Comparison of ENCODE assay signal across 9 cellular contexts in genomic region chr20:44644384-44645131, GRCh38. TPM values are rescaled to one million over a fixed set of nuclear protein-coding genes. Genes with fewer than 3 reads are reported as not detected.
DNase-seq lines count a peak whose midpoint lies in the region; ATAC-seq and TF ChIP-seq lines count a peak whose summit lies in the region.
"Had no signal": no experiment of that assay in that cellular context is flagged by ENCODE, and none has a peak within 500 bp of the region (broad histone marks: within the 10 kb centered on the region; RNA-seq: fewer than 3 reads in every experiment).

No MANE protein-coding gene starts in this region.

- H3K4me3 ChIP-seq in CD8-positive, alpha-beta memory T cell (ENCODE audit: low read length): peak overlapping the region; percentile 24
- no peak overlapping the region for H3K4me3 ChIP-seq in OCI-LY3 (ENCODE audit: low read length)
- H3K4me3 ChIP-seq in lower leg skin (ENCODE audit: low read depth, poor library complexity, severe bottlenecking): no peak overlapping the region

- peaks cover 90% of the 10 kb centered on the region for H3K4me1 ChIP-seq in CD8-positive, alpha-beta memory T cell (ENCODE audit: insufficient read depth, low read length)
- peaks cover 77% of the 10 kb centered on the region for H3K4me1 ChIP-seq in OCI-LY3 (ENCODE audit: low read length)

- intact Hi-C loops in lower leg skin (cut with DNase I; ENCODE audit: low total_unique reads): no loop called here

- peaks cover 0 to 1% of the 10 kb centered on the region in 2 donors for H3K27me3 Mint-ChIP-seq in CD8-positive, alpha-beta memory T cell
- H3K27me3 Mint-ChIP-seq in activated naive CD8-positive, alpha-beta T cell treated with anti-CD3 and anti-CD28 coated beads for 36 hours: no peaks in the 10 kb centered on the region
- H3K27me3 Mint-ChIP-seq in natural killer cell treated with Interleukin-12 subunit alpha and Interleukin-12 subunit beta and Interleukin-15 and Interleukin-18, amount 100 ng/mL, for 72 hours: no peaks in the 10 kb centered on the region

- H3K27ac ChIP-seq in CD8-positive, alpha-beta memory T cell (ENCODE audit: low read depth, low read length): peak overlapping the region; percentile 69
- peak overlapping the region; percentile 38; the same call in 1 of the 2 replicates for H3K27ac ChIP-seq in OCI-LY3 (ENCODE audit: low read length)

- CTCF ChIA-PET in CD8-positive, alpha-beta memory T cell (lab: Charles Lee): interaction anchor here (0.7 to 13.3 kb wide), 5 partner anchors 10 to 334 kb away, joined by 3 to 130 read pairs (median 6); no protein-coding TSS in a partner anchor

- no peak overlapping the region for H2AFZ ChIP-seq in OCI-LY3 (ENCODE audit: low read depth, low read length)

- no peaks in the 10 kb centered on the region for H3K36me3 ChIP-seq in CD8-positive, alpha-beta memory T cell (ENCODE audit: insufficient read depth, low read length)
- peaks cover 28% of the 10 kb centered on the region for H3K36me3 ChIP-seq in OCI-LY3 (replicated peaks; ENCODE audit: low read depth, low read length)

- peaks cover 82 to 95% (median 94%) of the 10 kb centered on the region in 3 donors for H3K4me1 Mint-ChIP-seq in CD8-positive, alpha-beta memory T cell
- H3K4me1 Mint-ChIP-seq in activated naive CD8-positive, alpha-beta T cell treated with anti-CD3 and anti-CD28 coated beads for 36 hours: peaks cover 76% of the 10 kb centered on the region
- H3K4me1 Mint-ChIP-seq in natural killer cell treated with Interleukin-12 subunit alpha and Interleukin-12 subunit beta and Interleukin-15 and Interleukin-18, amount 100 ng/mL, for 72 hours (ENCODE audit: low read depth in 2 of 2): peaks cover 68 to 71% of the 10 kb centered on the region in 2 donors

- 63 to 84% methylated on average over 9 to 11 of the region's 11 CpGs for WGBS in lower leg skin, 2 donors

- peak; percentile 39 to 64 (median 44) for DNase-seq in CD8-positive, alpha-beta memory T cell
- peak; percentile 41 for DNase-seq in activated naive CD8-positive, alpha-beta T cell treated with anti-CD3 and anti-CD28 coated beads for 36 hours
- DNase-seq in natural killer cell treated with Interleukin-12 subunit alpha and Interleukin-12 subunit beta and Interleukin-15 and Interleukin-18, amount 100 ng/mL, for 72 hours (ENCODE audit: low spot score): peak; percentile 69
- no peak for DNase-seq in H4 (ENCODE audit: low spot score)
- DNase-seq in lower leg skin (ENCODE audit: low spot score in 2 of 2): no peak
- DNase-seq in NK-92 (lab: John Stamatoyannopoulos, UW; ENCODE audit: unreplicated experiment): no peak
- DNase-seq: cerebellar nuclear complex had no signal

- H4K20me1 ChIP-seq in OCI-LY3 (ENCODE audit: insufficient read depth, low read length): no peaks in the 10 kb centered on the region

- H3K9me3 ChIP-seq in CD8-positive, alpha-beta memory T cell (ENCODE audit: low read length): no peaks in the 10 kb centered on the region
- no peaks in the 10 kb centered on the region for H3K9me3 ChIP-seq in OCI-LY3 (ENCODE audit: insufficient read depth, low read length)

- POLR2A ChIA-PET in CD8-positive, alpha-beta memory T cell (lab: Charles Lee): interaction anchor here (0.7 to 1.7 kb wide), 4 partner anchors 27 to 434 kb away, joined by 3 to 5 read pairs (median 3); partner anchors contain the start of gene OSER1

- peaks cover 4 to 8% (median 7%) of the 10 kb centered on the region in 3 donors for H3K36me3 Mint-ChIP-seq in CD8-positive, alpha-beta memory T cell
- H3K36me3 Mint-ChIP-seq in activated naive CD8-positive, alpha-beta T cell treated with anti-CD3 and anti-CD28 coated beads for 36 hours: peaks cover 10% of the 10 kb centered on the region
- H3K36me3 Mint-ChIP-seq in natural killer cell treated with Interleukin-12 subunit alpha and Interleukin-12 subunit beta and Interleukin-15 and Interleukin-18, amount 100 ng/mL, for 72 hours: no peaks in the 10 kb centered on the region

- no peak for TF ChIP-seq CTCF in OCI-LY3 (IDR thresholded peaks at IDR 0.05; ENCODE audit: low read depth, low read length)
- TF ChIP-seq CTCF in lower leg skin (IDR thresholded peaks at IDR 0.05): no peak

- H3K27me3 ChIP-seq in CD8-positive, alpha-beta memory T cell (ENCODE audit: insufficient read depth, low read length, poor library complexity, severe bottlenecking): no peaks in the 10 kb centered on the region
- no peaks in the 10 kb centered on the region for H3K27me3 ChIP-seq in OCI-LY3 (ENCODE audit: low read depth, low read length)

- TF ChIP-seq POLR2A in lower leg skin (IDR thresholded peaks at IDR 0.05): no peak

- ATAC-seq in natural killer cell treated with Interleukin-12 subunit alpha and Interleukin-12 subunit beta and Interleukin-15 and Interleukin-18, amount 100 ng/mL, for 72 hours: peak; percentile 58 to 63
- no peak for ATAC-seq in GM18520 (IDR thresholded peaks at IDR 0.05; ENCODE audit: unreplicated experiment)

- H3K9me3 Mint-ChIP-seq in CD8-positive, alpha-beta memory T cell: no peaks in the 10 kb centered on the region
- H3K9me3 Mint-ChIP-seq in activated naive CD8-positive, alpha-beta T cell treated with anti-CD3 and anti-CD28 coated beads for 36 hours: peaks cover 1% of the 10 kb centered on the region
- no peaks in the 10 kb centered on the region for H3K9me3 Mint-ChIP-seq in natural killer cell treated with Interleukin-12 subunit alpha and Interleukin-12 subunit beta and Interleukin-15 and Interleukin-18, amount 100 ng/mL, for 72 hours

- no peak overlapping the region for H3K4me2 ChIP-seq in OCI-LY3 (ENCODE audit: low read length)

- H3K27ac Mint-ChIP-seq in CD8-positive, alpha-beta memory T cell: peak overlapping the region; percentile 92 to 100 (median 98)
- H3K27ac Mint-ChIP-seq in activated naive CD8-positive, alpha-beta T cell treated with anti-CD3 and anti-CD28 coated beads for 36 hours: peak overlapping the region; percentile 82
- peak overlapping the region; percentile 76 to 90 for H3K27ac Mint-ChIP-seq in natural killer cell treated with Interleukin-12 subunit alpha and Interleukin-12 subunit beta and Interleukin-15 and Interleukin-18, amount 100 ng/mL, for 72 hours

- H3K4me3 Mint-ChIP-seq in CD8-positive, alpha-beta memory T cell: peak overlapping the region; percentile 56 to 84 (median 78)
- peak overlapping the region; percentile 52 for H3K4me3 Mint-ChIP-seq in activated naive CD8-positive, alpha-beta T cell treated with anti-CD3 and anti-CD28 coated beads for 36 hours
- peak overlapping the region; percentile 72 for H3K4me3 Mint-ChIP-seq in natural killer cell treated with Interleukin-12 subunit alpha and Interleukin-12 subunit beta and Interleukin-15 and Interleukin-18, amount 100 ng/mL, for 72 hours

- H3K79me2 ChIP-seq in OCI-LY3 (ENCODE audit: low read length): peaks cover 57% of the 10 kb centered on the region

- H3K9ac ChIP-seq in OCI-LY3 (ENCODE audit: low read length): no peak overlapping the region

RNA-seq across cellular contexts. Expression of gene ADA, which starts 6.9 kb away (rescaled TPM):
- 10 to 100 TPM; 21.1 to 21.3 TPM for total RNA-seq in CD8-positive, alpha-beta memory T cell
- polyA plus RNA-seq in CD8-positive, alpha-beta memory T cell: 56.4 TPM
- 10 to 100 TPM; 25.6 to 27.0 TPM for total RNA-seq in activated naive CD8-positive, alpha-beta T cell treated with anti-CD3 and anti-CD28 coated beads for 36 hours
- total RNA-seq in natural killer cell treated with Interleukin-12 subunit alpha and Interleukin-12 subunit beta and Interleukin-15 and Interleukin-18, amount 100 ng/mL, for 72 hours: 10 to 100 TPM; 31.9 to 42.7 TPM
- 7.9 and 11.3 TPM in 2 replicates for total RNA-seq in H4 (2014; rRNA removed; shearing (Covaris generic))
- total RNA-seq in lower leg skin: 10 to 100 TPM in 1 of 4 donors, 1 to 10 TPM in 3; 4.3 to 14.8 (median 6.5) TPM

Comparison
In these comparisons a context has a peak if more than half of its experiments do, and no peak if none do; other contexts are left out.
1. DNase-seq: peak in CD8-positive, alpha-beta memory T cell (5 of 5), activated naive CD8-positive, alpha-beta T cell treated with anti-CD3 and anti-CD28 coated beads for 36 hours (single experiment) and natural killer cell treated with Interleukin-12 subunit alpha and Interleukin-12 subunit beta and Interleukin-15 and Interleukin-18, amount 100 ng/mL, for 72 hours (single experiment); none in H4 (single experiment), lower leg skin (0 of 2) and NK-92 (single experiment).
2. Peak in every context shown above with its lines, with median percentiles within 50 percentile points of each other: H3K27ac Mint-ChIP-seq and H3K4me3 Mint-ChIP-seq.